In the genomic region with DNA sequence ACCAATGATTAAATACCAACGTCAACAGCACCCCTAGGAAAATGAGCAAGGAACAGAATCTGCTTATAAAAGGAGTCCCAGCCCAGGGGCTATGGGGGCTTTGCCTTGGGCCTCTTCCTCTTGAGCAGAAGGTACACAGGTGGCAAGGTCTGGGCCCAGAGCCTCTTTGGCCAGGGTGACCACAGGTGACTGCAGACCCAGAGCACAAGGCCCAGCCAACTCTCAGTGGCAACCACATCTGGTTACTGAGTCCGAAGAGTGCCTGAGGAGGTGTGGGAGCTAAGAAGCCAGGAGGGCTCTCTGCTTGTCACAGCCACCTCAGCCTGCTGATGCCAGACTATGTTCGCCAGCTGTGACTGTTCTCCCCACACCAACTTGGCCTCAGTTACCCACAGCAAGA, we compare ENCODE assay signal across 33 cellular contexts.
"Had no signal": no experiment of that assay in that cellular context is flagged by ENCODE, and none has a peak within 500 bp of the region (broad histone marks: within the 10 kb centered on the region; RNA-seq: fewer than 3 reads in every experiment).

No MANE protein-coding gene starts in this region.

- H3K36me3 Mint-ChIP-seq: activated CD4-positive, alpha-beta memory T cell treated with anti-CD3 and anti-CD28 coated beads for 36 hours; activated CD8-positive, alpha-beta memory T cell treated with anti-CD3 and anti-CD28 coated beads, Interleukin-2, amount 10 ng/mL, durations not matched to agents 7 days and 5 days; activated naive CD4-positive, alpha-beta T cell treated with anti-CD3 and anti-CD28 coated beads, Interleukin-2, amount 50 U/mL, for 24 hours had no signal

- H3K27me3 Mint-ChIP-seq: activated CD4-positive, alpha-beta memory T cell treated with anti-CD3 and anti-CD28 coated beads for 36 hours; activated CD4-positive, alpha-beta T cell treated with anti-CD3 and anti-CD28 coated beads for 36 hours; activated naive CD4-positive, alpha-beta T cell treated with anti-CD3 and anti-CD28 coated beads, Interleukin-2, amount 50 U/mL, for 24 hours; activated naive CD8-positive, alpha-beta T cell treated with anti-CD3 and anti-CD28 coated beads for 36 hours; activated naive CD8-positive, alpha-beta T cell treated with anti-CD3 and anti-CD28 coated beads, Interleukin-2, amount 50 U/mL, for 24 hours; effector memory CD8-positive, alpha-beta T cell had no signal

- H3K4me3 ChIP-seq: adrenal gland, body of pancreas, esophagus muscularis mucosa, gastroesophageal sphincter had no signal

- H3K27ac Mint-ChIP-seq: activated CD4-positive, alpha-beta memory T cell treated with anti-CD3 and anti-CD28 coated beads for 36 hours; activated CD4-positive, alpha-beta T cell treated with anti-CD3 and anti-CD28 coated beads for 36 hours; activated CD4-positive, alpha-beta T cell treated with anti-CD3 and anti-CD28 coated beads, Interleukin-2, amount 10 ng/mL, durations not matched to agents 24 days and 14 days; activated CD8-positive, alpha-beta memory T cell treated with anti-CD3 and anti-CD28 coated beads, Interleukin-2, amount 10 ng/mL, durations not matched to agents 7 days and 5 days; activated CD8-positive, alpha-beta T cell treated with anti-CD3 and anti-CD28 coated beads, Interleukin-2, amount 10 ng/mL, durations not matched to agents 7 days and 5 days; activated naive CD4-positive, alpha-beta T cell treated with anti-CD3 and anti-CD28 coated beads for 36 hours; activated naive CD8-positive, alpha-beta T cell treated with anti-CD3 and anti-CD28 coated beads for 36 hours; activated naive CD8-positive, alpha-beta T cell treated with anti-CD3 and anti-CD28 coated beads, Interleukin-2, amount 50 U/mL, for 24 hours; activated T-helper 1 cell treated with anti-CD3 and anti-CD28 coated beads, Interleukin-12 subunit alpha, Interleukin-12 subunit beta, Interleukin-2, Interleukin-4 antibody, amounts not matched to agents 30 ng/mL and 10 ng/mL and 1 ng/mL, durations not matched to agents 14 hours and 24 hours and 36 hours; activated T-helper 2 cell treated with anti-CD3 and anti-CD28 coated beads, Interferon-gamma antibody, Interleukin-2, Interleukin-4, amounts not matched to agents 10 μg/mL and 5 μg/mL and 100 μg/mL, durations not matched to agents 14 hours and 24 hours and 36 hours had no signal

- H3K27ac ChIP-seq: adrenal gland, body of pancreas, esophagus muscularis mucosa, foreskin keratinocyte, gastroesophageal sphincter had no signal

- ATAC-seq: activated CD4-positive, alpha-beta T cell treated with anti-CD3 and anti-CD28 coated beads for 36 hours; activated CD8-positive, alpha-beta memory T cell treated with anti-CD3 and anti-CD28 coated beads, Interleukin-2, amount 10 ng/mL, durations not matched to agents 7 days and 5 days; activated CD8-positive, alpha-beta T cell treated with anti-CD3 and anti-CD28 coated beads, Interleukin-2, amount 10 ng/mL, durations not matched to agents 7 days and 5 days; activated naive CD8-positive, alpha-beta T cell treated with anti-CD3 and anti-CD28 coated beads, Interleukin-2, amount 50 U/mL, for 24 hours; body of pancreas; effector memory CD8-positive, alpha-beta T cell; foreskin keratinocyte; gastroesophageal sphincter had no signal

- H3K4me3 Mint-ChIP-seq: activated CD4-positive, alpha-beta memory T cell treated with anti-CD3 and anti-CD28 coated beads for 36 hours; activated CD4-positive, alpha-beta T cell treated with anti-CD3 and anti-CD28 coated beads for 36 hours; activated CD4-positive, alpha-beta T cell treated with anti-CD3 and anti-CD28 coated beads, Interleukin-2, amount 10 ng/mL, durations not matched to agents 24 days and 14 days; activated CD8-positive, alpha-beta memory T cell treated with anti-CD3 and anti-CD28 coated beads, Interleukin-2, amount 10 ng/mL, durations not matched to agents 7 days and 5 days; activated CD8-positive, alpha-beta T cell treated with anti-CD3 and anti-CD28 coated beads, Interleukin-2, amount 10 ng/mL, durations not matched to agents 7 days and 5 days; activated naive CD4-positive, alpha-beta T cell treated with anti-CD3 and anti-CD28 coated beads for 36 hours; activated naive CD4-positive, alpha-beta T cell treated with anti-CD3 and anti-CD28 coated beads, Interleukin-2, amount 50 U/mL, for 24 hours; activated naive CD8-positive, alpha-beta T cell treated with anti-CD3 and anti-CD28 coated beads for 36 hours; activated naive CD8-positive, alpha-beta T cell treated with anti-CD3 and anti-CD28 coated beads, Interleukin-2, amount 50 U/mL, for 24 hours; activated T-helper 1 cell treated with anti-CD3 and anti-CD28 coated beads, Interleukin-12 subunit alpha, Interleukin-12 subunit beta, Interleukin-2, Interleukin-4 antibody, amounts not matched to agents 30 ng/mL and 10 ng/mL and 1 ng/mL, durations not matched to agents 14 hours and 24 hours and 36 hours; effector memory CD8-positive, alpha-beta T cell had no signal

- H3K36me3 ChIP-seq: adrenal gland, esophagus muscularis mucosa, gastroesophageal sphincter had no signal

- H3K9me3 Mint-ChIP-seq: activated CD4-positive, alpha-beta memory T cell treated with anti-CD3 and anti-CD28 coated beads for 36 hours; activated CD4-positive, alpha-beta T cell treated with anti-CD3 and anti-CD28 coated beads, Interleukin-2, amount 10 ng/mL, durations not matched to agents 24 days and 14 days; activated naive CD8-positive, alpha-beta T cell treated with anti-CD3 and anti-CD28 coated beads, Interleukin-2, amount 50 U/mL, for 24 hours; activated T-helper 2 cell treated with anti-CD3 and anti-CD28 coated beads, Interferon-gamma antibody, Interleukin-2, Interleukin-4, amounts not matched to agents 10 μg/mL and 5 μg/mL and 100 μg/mL, durations not matched to agents 14 hours and 24 hours and 36 hours; effector memory CD8-positive, alpha-beta T cell had no signal

- H3K4me1 ChIP-seq: adrenal gland, esophagus muscularis mucosa, foreskin keratinocyte, gastroesophageal sphincter had no signal

- H3K27me3 ChIP-seq: adrenal gland, body of pancreas, esophagus muscularis mucosa, foreskin keratinocyte, gastroesophageal sphincter had no signal

- DNase-seq: activated CD4-positive, alpha-beta memory T cell treated with anti-CD3 and anti-CD28 coated beads for 36 hours; activated CD4-positive, alpha-beta T cell treated with anti-CD3 and anti-CD28 coated beads for 36 hours; activated CD4-positive, alpha-beta T cell treated with anti-CD3 and anti-CD28 coated beads, Interleukin-2, amount 10 ng/mL, durations not matched to agents 24 days and 14 days; activated CD4-positive, CD25-positive, alpha-beta regulatory T cell; activated CD4-positive, CD25-positive, alpha-beta regulatory T cell treated with anti-CD3 and anti-CD28 coated beads, Interleukin-2, amount 50 U/mL, for 72 hours; activated CD8-positive, alpha-beta memory T cell treated with anti-CD3 and anti-CD28 coated beads, Interleukin-2, amount 10 ng/mL, durations not matched to agents 7 days and 5 days; activated CD8-positive, alpha-beta memory T cell treated with anti-CD3 and anti-CD28 coated beads, Interleukin-2, amount 50 U/mL, for 4 hours; activated CD8-positive, alpha-beta T cell treated with anti-CD3 and anti-CD28 coated beads, Interleukin-2, amount 10 ng/mL, durations not matched to agents 7 days and 5 days; activated effector memory CD4-positive, alpha-beta T cell treated with anti-CD3 and anti-CD28 coated beads, Interleukin-2, amount 50 U/mL, for 16 hours; activated naive CD4-positive, alpha-beta T cell treated with anti-CD3 and anti-CD28 coated beads for 36 hours; activated naive CD8-positive, alpha-beta T cell treated with anti-CD3 and anti-CD28 coated beads for 36 hours; activated naive CD8-positive, alpha-beta T cell treated with anti-CD3 and anti-CD28 coated beads, Interleukin-2, amount 50 U/mL, for 24 hours; activated T-cell treated with anti-CD3 and anti-CD28 coated beads, Interleukin-2, amount 50 U/mL, for 1 hour; activated T-cell treated with anti-CD3 and anti-CD28 coated beads, Interleukin-2, amount 50 U/mL, for 48 hours; adrenal gland; amygdala; aorta; body of pancreas; caudate nucleus; cortex of kidney; dermis blood vessel endothelial cell; effector CD4-positive, alpha-beta T cell; effector memory CD8-positive, alpha-beta T cell; erythroblast; foreskin keratinocyte; T-helper 1 cell; T-helper 2 cell had no signal

- H3K9me3 ChIP-seq: adrenal gland, body of pancreas, esophagus muscularis mucosa, gastroesophageal sphincter had no signal

- FAIRE-seq: colon had no signal
